1 cellular context compared by ENCODE assay signal in genomic region chr11:67468835-67469811, GRCh38.
TF ChIP-seq lines count a peak whose summit lies in the region.

TMEM134 (minus strand) TSS chr11:67469251; CDS start chr11:67469192, 59 bp downstream.

TF ChIP-seq in IMR-90, 13 proteins besides CTCF, POLR2A, EP300 and RAD21 (continued from another document):
- TF ChIP-seq NFE2L2 (IDR thresholded peaks at IDR 0.05; ENCODE audit: low read depth, low read length) (no peak), CEBPB (IDR thresholded peaks at IDR 0.05; ENCODE audit: low read depth, low read length) (no peak), CHD1 (IDR thresholded peaks at IDR 0.05; ENCODE audit: low read depth, low read length) (no peak), MXI1 (IDR thresholded peaks at IDR 0.05; ENCODE audit: borderline replicate concordance, low read depth, low read length) (peak; percentile 76; the same call in 1 of the 2 replicates), RFX5 (IDR thresholded peaks at IDR 0.05; ENCODE audit: low read depth, low read length) (no peak), MAZ (IDR thresholded peaks at IDR 0.05; ENCODE audit: borderline replicate concordance, low read depth, low read length) (peak; percentile 88; the same call in 1 of the 2 replicates), MAFK (IDR thresholded peaks at IDR 0.05; ENCODE audit: low read depth, low read length) (no peak), BHLHE40 (IDR thresholded peaks at IDR 0.05; ENCODE audit: low read depth, low read length) (peak; percentile 78; the same call in 1 of the 2 replicates), USF2 (IDR thresholded peaks at IDR 0.05; ENCODE audit: low read depth, low read length) (peak; percentile 59; the same call in 1 of the 2 replicates), ELK1 (IDR thresholded peaks at IDR 0.05; ENCODE audit: borderline replicate concordance, low read depth, low read length) (no peak)
